ENCODE assay signal across 1 cellular context in genomic region chr19:18098891-18099622, GRCh38.
TF ChIP-seq lines count a peak whose summit lies in the region.

No MANE protein-coding gene starts in this region.

TF ChIP-seq in IMR-90, 13 proteins besides CTCF, POLR2A, EP300 and RAD21 (continued from another document):
- TF ChIP-seq USF2 (IDR thresholded peaks at IDR 0.05; ENCODE audit: low read depth, low read length) (no peak), BHLHE40 (IDR thresholded peaks at IDR 0.05; ENCODE audit: low read depth, low read length) (no peak), ELK1 (IDR thresholded peaks at IDR 0.05; ENCODE audit: borderline replicate concordance, low read depth, low read length) (no peak), MAZ (IDR thresholded peaks at IDR 0.05; ENCODE audit: borderline replicate concordance, low read depth, low read length) (no peak)
